31 cellular contexts compared by ENCODE assay signal in the genomic region with DNA sequence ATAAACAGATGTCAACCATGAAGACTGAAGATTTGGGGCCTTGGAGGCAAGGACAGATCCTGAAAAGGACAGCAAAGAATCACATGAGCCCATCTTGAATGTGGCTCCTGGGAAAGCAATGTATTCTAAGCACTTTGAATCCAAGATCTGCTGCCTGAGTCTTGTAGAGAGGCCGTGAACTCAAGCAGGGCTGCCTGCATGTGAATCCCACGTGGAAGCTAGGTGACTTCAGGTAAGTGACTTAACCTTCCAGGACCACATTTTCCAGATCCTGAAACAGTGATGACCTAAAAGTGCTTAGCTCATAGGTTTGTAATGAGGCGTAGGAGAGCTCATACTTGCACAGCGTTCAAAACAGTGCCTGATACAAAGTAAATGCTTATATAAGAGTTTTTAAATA.
"Had no signal": no experiment of that assay in that cellular context is flagged by ENCODE, and none has a peak within 500 bp of the region (broad histone marks: within the 10 kb centered on the region; RNA-seq: fewer than 3 reads in every experiment).

No MANE protein-coding gene starts in this region.

- H3K4me1 Mint-ChIP-seq: activated B cell treated with CpG ODN at 0.5 μM for 24 hours; activated naive CD8-positive, alpha-beta T cell treated with anti-CD3 and anti-CD28 coated beads, Interleukin-2, amount 50 U/mL, for 24 hours; T-cell had no signal

- H3K27me3 Mint-ChIP-seq: activated B cell treated with CpG ODN at 0.5 μM for 24 hours; activated CD4-positive, alpha-beta memory T cell treated with anti-CD3 and anti-CD28 coated beads for 36 hours; activated naive CD8-positive, alpha-beta T cell; T-cell had no signal

- H3K4me3 ChIP-seq: PC-9 had no signal

- DNase-seq: activated B cell treated with CpG ODN at 0.5 μM for 24 hours; activated CD4-positive, alpha-beta memory T cell treated with anti-CD3 and anti-CD28 coated beads for 36 hours; activated CD4-positive, alpha-beta T cell treated with anti-CD3 and anti-CD28 coated beads for 4 hours; activated CD4-positive, alpha-beta T cell treated with anti-CD3 and anti-CD28 coated beads, Interleukin-2, amount 50 U/mL, for 1 hour; activated CD4-positive, CD25-positive, alpha-beta regulatory T cell treated with anti-CD3 and anti-CD28 coated beads, Interleukin-2, amount 50 U/mL, for 72 hours; activated CD8-positive, alpha-beta memory T cell treated with anti-CD3 and anti-CD28 coated beads, Interleukin-2, amount 50 U/mL, for 4 hours; activated gamma-delta T cell treated with Interleukin-2 at 50 U/mL for 16 hours; activated naive CD4-positive, alpha-beta T cell treated with anti-CD3 and anti-CD28 coated beads for 36 hours; activated naive CD8-positive, alpha-beta T cell treated with anti-CD3 and anti-CD28 coated beads, Interleukin-2, amount 50 U/mL, for 24 hours; activated T-cell treated with anti-CD3 and anti-CD28 coated beads for 4 hours; activated T-cell treated with anti-CD3 and anti-CD28 coated beads, Interleukin-2, amount 50 U/mL, for 4 hours; MM.1S; MV-4-11; NCI-H1436 treated with DMSO at 0.1 percent for 48 hours; NCI-H1694 treated with DMSO at 0.1 percent for 48 hours; NCI-H2029; NCI-H524 treated with DMSO at 0.1 percent for 48 hours; NCI-H748 treated with DMSO at 0.1 percent for 48 hours; PC-9; SIG-M5; T-cell; T-helper 2 cell; T-helper 9 cell had no signal

- H3K4me3 Mint-ChIP-seq: activated B cell treated with CpG ODN at 0.5 μM for 24 hours; activated CD4-positive, alpha-beta memory T cell treated with anti-CD3 and anti-CD28 coated beads for 36 hours; activated naive CD4-positive, alpha-beta T cell treated with anti-CD3 and anti-CD28 coated beads for 36 hours; activated naive CD8-positive, alpha-beta T cell; activated naive CD8-positive, alpha-beta T cell treated with anti-CD3 and anti-CD28 coated beads, Interleukin-2, amount 50 U/mL, for 24 hours; activated T-cell treated with anti-CD3 and anti-CD28 coated beads, Interleukin-2, amount 50 U/mL, for 4 hours; activated T-helper 1 cell treated with anti-CD3 and anti-CD28 coated beads, Interleukin-12 subunit alpha, Interleukin-12 subunit beta, Interleukin-2, Interleukin-4 antibody, amounts not matched to agents 30 ng/mL and 10 ng/mL and 1 ng/mL, durations not matched to agents 14 hours and 24 hours and 36 hours; T-cell had no signal

- H3K4me2 ChIP-seq: KMS-11, PC-9 had no signal

- H3K36me3 Mint-ChIP-seq: activated CD4-positive, alpha-beta memory T cell treated with anti-CD3 and anti-CD28 coated beads for 36 hours; activated naive CD8-positive, alpha-beta T cell; T-cell had no signal

- ATAC-seq: activated naive CD8-positive, alpha-beta T cell treated with anti-CD3 and anti-CD28 coated beads, Interleukin-2, amount 50 U/mL, for 24 hours; activated T-cell treated with anti-CD3 and anti-CD28 coated beads, Interleukin-2, amount 50 U/mL, for 4 hours; Right ventricle myocardium inferior; T-cell had no signal

- FAIRE-seq: bronchial epithelial cell, RCC 7860 had no signal

- H3K27ac Mint-ChIP-seq: activated B cell treated with CpG ODN at 0.5 μM for 24 hours; activated CD4-positive, alpha-beta memory T cell treated with anti-CD3 and anti-CD28 coated beads for 36 hours; activated naive CD4-positive, alpha-beta T cell treated with anti-CD3 and anti-CD28 coated beads for 36 hours; activated naive CD8-positive, alpha-beta T cell; activated naive CD8-positive, alpha-beta T cell treated with anti-CD3 and anti-CD28 coated beads, Interleukin-2, amount 50 U/mL, for 24 hours; activated T-helper 1 cell treated with anti-CD3 and anti-CD28 coated beads, Interleukin-12 subunit alpha, Interleukin-12 subunit beta, Interleukin-2, Interleukin-4 antibody, amounts not matched to agents 30 ng/mL and 10 ng/mL and 1 ng/mL, durations not matched to agents 14 hours and 24 hours and 36 hours; T-cell had no signal

- H3K27ac ChIP-seq: KMS-11, PC-9, RWPE1, VCaP had no signal
